In genomic region chr13:32783067-32783466, GRCh38 we compare ENCODE assay signal across 11 cellular contexts.
DNase-seq lines count a peak whose midpoint lies in the region; ATAC-seq, FAIRE-seq and TF ChIP-seq lines count a peak whose summit lies in the region.
"Had no signal": no experiment of that assay in that cellular context is flagged by ENCODE, and none has a peak within 500 bp of the region (broad histone marks: within the 10 kb centered on the region; RNA-seq: fewer than 3 reads in every experiment).

No MANE protein-coding gene starts in this region.

- DNase-seq in stimulated activated CD4-positive, alpha-beta T cell treated with anti-CD3 and anti-CD28 coated beads, Interleukin-15, amount 100 ng/mL, for 48 hours (ENCODE audit: low read depth in 2 of 2): peak; percentile 3 to 4
- DNase-seq in stimulated activated CD4-positive, alpha-beta T cell treated with anti-CD3 and anti-CD28 coated beads, Interleukin-4, amount 100 ng/mL, for 1 hour: no peak
- peak; percentile 47 for DNase-seq in RKO (ENCODE audit: low spot score)
- no peak for DNase-seq in endothelial cell of umbilical vein (ENCODE audit: low read depth, low spot score)
- DNase-seq in NOMO-1 treated with DMSO at 0.1 percent for 48 hours (lab: John Stamatoyannopoulos, UW; ENCODE audit: unreplicated experiment): no peak
- DNase-seq in SHP77 treated with DMSO at 0.1 percent for 48 hours (lab: John Stamatoyannopoulos, UW): no peak
- DNase-seq in NCI-H2196 treated with DMSO at 0.1 percent for 48 hours (lab: John Stamatoyannopoulos, UW; ENCODE audit: unreplicated experiment): no peak
- DNase-seq: NCI-H1436 had no signal

- no peak for ATAC-seq in GM19023 (IDR thresholded peaks at IDR 0.05; ENCODE audit: unreplicated experiment)

- no peak overlapping the region for H3K27ac ChIP-seq in endothelial cell of umbilical vein (ENCODE audit: insufficient read depth, low read depth, low read length)
- H3K27ac ChIP-seq: C4-2B had no signal

- no peak for TF ChIP-seq CTCF in endothelial cell of umbilical vein (IDR thresholded peaks at IDR 0.05; ENCODE audit: extremely low read depth in 1 of 2, insufficient read depth in 1 of 2, low read depth in 1 of 2, low read length in 2 of 2)

- BruUV-seq in endothelial cell of umbilical vein (replicated peaks; lab: Mats Ljungman, UMichigan): no TSS peak

- no peak for TF ChIP-seq POLR2A in endothelial cell of umbilical vein (IDR thresholded peaks at IDR 0.05; ENCODE audit: low read depth, low read length)

- H3K9me1 ChIP-seq in endothelial cell of umbilical vein (replicated peaks; ENCODE audit: control insufficient read depth, extremely low read depth, insufficient read depth, low read length): no peaks in the 10 kb centered on the region

- H3K79me2 ChIP-seq in endothelial cell of umbilical vein (ENCODE audit: control insufficient read depth, insufficient read depth, low read length): no peaks in the 10 kb centered on the region

- no peaks in the 10 kb centered on the region for H3K27me3 ChIP-seq in endothelial cell of umbilical vein (ENCODE audit: control insufficient read depth in 2 of 2, insufficient read depth in 2 of 2, low read length in 2 of 2)

- dilution Hi-C loops in endothelial cell of umbilical vein (cut with MboI; ENCODE audit: extremely low pct_ligation_motif_present, low sequenced_read_pairs): no loop called here

- H3K4me3 ChIP-seq in endothelial cell of umbilical vein (replicated peaks in 1 of 3; ENCODE audit: insufficient read depth in 1 of 3, low read depth in 1 of 3, low read length in 3 of 3): no peak overlapping the region

- H3K4me1 ChIP-seq in endothelial cell of umbilical vein (ENCODE audit: control insufficient read depth, extremely low read depth, insufficient read depth, low read length): no peaks in the 10 kb centered on the region

- peak; percentile 18 for FAIRE-seq in endothelial cell of umbilical vein (lab: Jason Lieb, UNC)
- FAIRE-seq: keratinocyte had no signal

- H3K36me3 ChIP-seq in endothelial cell of umbilical vein (ENCODE audit: control insufficient read depth in 2 of 2, extremely low read depth in 1 of 2, insufficient read depth in 2 of 2, low read length in 2 of 2): no peaks in the 10 kb centered on the region

- no peaks in the 10 kb centered on the region for H3K9me3 ChIP-seq in endothelial cell of umbilical vein (replicated peaks; ENCODE audit: control insufficient read depth, insufficient read depth, low read length)

- H2AFZ ChIP-seq in endothelial cell of umbilical vein (ENCODE audit: low read depth, low read length): no peak overlapping the region

- H3K9ac ChIP-seq in endothelial cell of umbilical vein (replicated peaks; ENCODE audit: extremely low read depth, insufficient read depth, low read length): no peak overlapping the region

- H3K4me2 ChIP-seq in endothelial cell of umbilical vein (ENCODE audit: insufficient read depth, low read length): no peak overlapping the region

- intact Hi-C loops in endothelial cell of umbilical vein (cut with micrococcal nuclease): loop anchor here (10.0 kb wide), 1 partner anchor 198 kb away; the partner anchor contains the start of gene PDS5B

- no peaks in the 10 kb centered on the region for H4K20me1 ChIP-seq in endothelial cell of umbilical vein (replicated peaks; ENCODE audit: control insufficient read depth, extremely low read depth, insufficient read depth, low read length)

- POLR2A ChIA-PET in endothelial cell of umbilical vein (lab: Charles Lee): no interaction called here

- CTCF ChIA-PET in endothelial cell of umbilical vein (lab: Charles Lee): interaction anchor here (0.8 to 1.3 kb wide), 2 partner anchors 10 to 873 kb away, joined by 3 read pairs; no protein-coding TSS in a partner anchor

TF ChIP-seq in endothelial cell of umbilical vein, 7 proteins besides CTCF, POLR2A, EP300 and RAD21:
- TF ChIP-seq MAX (IDR thresholded peaks at IDR 0.05; ENCODE audit: insufficient read depth, insufficient read length) (no peak), JUN (IDR thresholded peaks at IDR 0.05; ENCODE audit: borderline replicate concordance, insufficient read depth, insufficient read length, low read depth) (no peak), EZH2 (IDR thresholded peaks at IDR 0.05; ENCODE audit: borderline replicate concordance, low read depth, low read length, severe bottlenecking) (no peak), POLR2AphosphoS5 (IDR thresholded peaks at IDR 0.05; ENCODE audit: insufficient read depth, low read depth, low read length) (no peak), MYC (IDR thresholded peaks at IDR 0.05; ENCODE audit: low read depth, low read length) (no peak), GATA2 (IDR thresholded peaks at IDR 0.05; ENCODE audit: insufficient read depth, insufficient read length, low read depth, low read length) (no peak), FOS (IDR thresholded peaks at IDR 0.05; ENCODE audit: borderline replicate concordance, insufficient read depth, low read length) (no peak)
TF ChIP-seq in endothelial cell of umbilical vein: peak in this region for 0.

Comparison
In these comparisons a context has a peak if more than half of its experiments do, and no peak if none do; other contexts are left out.
1. DNase-seq: peak in stimulated activated CD4-positive, alpha-beta T cell treated with anti-CD3 and anti-CD28 coated beads, Interleukin-15, amount 100 ng/mL, for 48 hours (2 of 2) and RKO (single experiment); none in stimulated activated CD4-positive, alpha-beta T cell treated with anti-CD3 and anti-CD28 coated beads, Interleukin-4, amount 100 ng/mL, for 1 hour (single experiment), endothelial cell of umbilical vein (single experiment), NOMO-1 treated with DMSO at 0.1 percent for 48 hours (single experiment), SHP77 treated with DMSO at 0.1 percent for 48 hours (single experiment) and NCI-H2196 treated with DMSO at 0.1 percent for 48 hours (single experiment).